ENCODE assay signal across 28 cellular contexts in the genomic region with DNA sequence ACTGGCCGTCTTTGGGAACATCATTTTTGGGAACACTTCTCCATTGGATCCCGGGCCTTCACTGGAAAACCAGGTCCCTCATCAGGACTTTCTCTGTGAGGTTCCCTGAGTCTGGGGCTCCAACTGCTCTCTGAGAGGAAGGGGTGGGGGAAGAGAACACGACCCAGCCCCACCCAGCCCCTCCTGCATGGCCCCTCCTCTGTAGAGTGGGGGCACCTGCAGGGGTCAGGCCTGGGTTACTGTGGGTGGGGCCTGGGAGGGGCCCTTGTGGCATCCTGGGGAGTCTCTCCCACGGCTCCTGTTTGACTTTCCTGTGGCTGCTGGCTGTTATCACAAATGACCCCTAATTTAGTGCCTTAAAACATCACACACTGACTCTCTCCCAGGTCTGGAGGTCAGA. TPM values are rescaled to one million over a fixed set of nuclear protein-coding genes. Genes with fewer than 3 reads are reported as not detected.
DNase-seq lines count a peak whose midpoint lies in the region; ATAC-seq, FAIRE-seq and TF ChIP-seq lines count a peak whose summit lies in the region.
"Had no signal": no experiment of that assay in that cellular context is flagged by ENCODE, and none has a peak within 500 bp of the region (broad histone marks: within the 10 kb centered on the region; RNA-seq: fewer than 3 reads in every experiment).

No MANE protein-coding gene starts in this region.

- H3K9me3 ChIP-seq in DND-41 (ENCODE audit: insufficient read depth, low read length, severe bottlenecking): no peaks in the 10 kb centered on the region
- no peaks in the 10 kb centered on the region for H3K9me3 ChIP-seq in kidney (ENCODE audit: control insufficient read depth in 1 of 2, low read length in 2 of 2)
- H3K9me3 ChIP-seq in gastrocnemius medialis: no peaks in the 10 kb centered on the region
- H3K9me3 ChIP-seq: MG63, SJSA1 had no signal

- no peak for TF ChIP-seq POLR2A in gastrocnemius medialis (IDR thresholded peaks at IDR 0.05)

- H3K36me3 ChIP-seq in DND-41 (ENCODE audit: insufficient read depth, low read length): no peaks in the 10 kb centered on the region
- no peaks in the 10 kb centered on the region for H3K36me3 ChIP-seq in kidney (ENCODE audit: control insufficient read depth in 1 of 2, insufficient read depth in 2 of 2, low read length in 2 of 2)
- no peaks in the 10 kb centered on the region for H3K36me3 ChIP-seq in gastrocnemius medialis
- H3K36me3 ChIP-seq: MG63, SJSA1 had no signal

- ATAC-seq in DND-41 (ENCODE audit: insufficient read depth, low read depth) (no peak), GM18909 (IDR thresholded peaks at IDR 0.05; ENCODE audit: poor library complexity, unreplicated experiment) (no peak), gastrocnemius medialis (no peak)
- ATAC-seq in stimulated activated memory B cell treated with anti-CD40 and anti-IgM and Interleukin-4, amounts not matched to agents 10 μg/mL and 1 μg/mL and 100 μg/mL, for 72 hours: no peak
- ATAC-seq: PC-3, Right ventricle myocardium inferior had no signal

- FAIRE-seq in kidney (lab: Jason Lieb, UNC): no peak
- FAIRE-seq: GM12891, GM19239 had no signal

- H3K9me3 Mint-ChIP-seq in stimulated activated memory B cell treated with anti-CD40 and anti-IgM and Interleukin-4, amounts not matched to agents 10 μg/mL and 1 μg/mL and 100 μg/mL, for 72 hours: no peaks in the 10 kb centered on the region
- H3K9me3 Mint-ChIP-seq: CD4-positive, alpha-beta memory T cell had no signal

- H3K27me3 Mint-ChIP-seq in stimulated activated memory B cell treated with anti-CD40 and anti-IgM and Interleukin-4, amounts not matched to agents 10 μg/mL and 1 μg/mL and 100 μg/mL, for 72 hours: no peaks in the 10 kb centered on the region
- H3K27me3 Mint-ChIP-seq: CD4-positive, alpha-beta memory T cell had no signal

- intact Hi-C loops in kidney (cut with DNase I): no loop called here
- intact Hi-C loops in gastrocnemius medialis (cut with DNase I; ENCODE audit: low total_unique reads): no loop called here

- H3K4me3 ChIP-seq in DND-41 (ENCODE audit: low read depth in 1 of 2, low read length in 2 of 2) (no peak overlapping the region), kidney (ENCODE audit: low read length in 2 of 2) (no peak overlapping the region), gastrocnemius medialis (no peak overlapping the region)
- H3K4me3 ChIP-seq: MG63, SJSA1 had no signal

- no peak for TF ChIP-seq CTCF in DND-41 (IDR thresholded peaks at IDR 0.05; ENCODE audit: borderline replicate concordance, extremely low read depth, low read length, poor library complexity, severe bottlenecking)
- TF ChIP-seq CTCF in kidney (IDR thresholded peaks at IDR 0.05; ENCODE audit: borderline replicate concordance, extremely low read depth, insufficient read depth): no peak
- TF ChIP-seq CTCF in gastrocnemius medialis (IDR thresholded peaks at IDR 0.05 in 4 of 5, conservative IDR thresholded peaks at IDR 0.05 in 1 of 5): no peak

- no peak overlapping the region for H3K4me3 Mint-ChIP-seq in stimulated activated memory B cell treated with anti-CD40 and anti-IgM and Interleukin-4, amounts not matched to agents 10 μg/mL and 1 μg/mL and 100 μg/mL, for 72 hours
- H3K4me3 Mint-ChIP-seq: CD4-positive, alpha-beta memory T cell had no signal

- no peaks in the 10 kb centered on the region for H3K79me2 ChIP-seq in DND-41 (ENCODE audit: insufficient read depth, low read length)

- H3K4me1 Mint-ChIP-seq in stimulated activated memory B cell treated with anti-CD40 and anti-IgM and Interleukin-4, amounts not matched to agents 10 μg/mL and 1 μg/mL and 100 μg/mL, for 72 hours: peaks cover 94% of the 10 kb centered on the region

- in situ Hi-C loops in gastrocnemius medialis (cut with MboI; ENCODE audit: low sequenced_read_pairs in 4 of 4): no loop called here

- H3K9ac ChIP-seq in DND-41 (ENCODE audit: low read depth, low read length) (no peak overlapping the region), kidney (ENCODE audit: low read length in 2 of 2) (no peak overlapping the region)

- DNase-seq in DND-41: peak; percentile 40
- peak; percentile 75 for DNase-seq in RPMI8226
- DNase-seq in kidney: peak; percentile 38
- DNase-seq in NCI-H2171 treated with DMSO at 0.1 percent for 48 hours (lab: John Stamatoyannopoulos, UW): no peak
- DNase-seq in HCEC 1CT: no peak
- no peak for DNase-seq in gastrocnemius medialis
- DNase-seq: CD4-positive, alpha-beta memory T cell; COR-L47; GF-D8; GOT3; KG1; MG63; NCI-H1105 treated with DMSO at 0.1 percent for 48 hours; NCI-H146; NCI-H1930; NCI-H2107; NCI-H446; NCI-H524 treated with DMSO at 0.1 percent for 48 hours; NCI-H774; PC-3 had no signal

- H3K27ac ChIP-seq in DND-41 (ENCODE audit: low read length) (no peak overlapping the region), kidney (ENCODE audit: low read depth in 2 of 2, low read length in 2 of 2) (no peak overlapping the region), gastrocnemius medialis (no peak overlapping the region)
- H3K27ac ChIP-seq: SJSA1 had no signal

- no peaks in the 10 kb centered on the region for H4K20me1 ChIP-seq in DND-41 (ENCODE audit: insufficient read depth, low read length)

- H3K36me3 Mint-ChIP-seq in stimulated activated memory B cell treated with anti-CD40 and anti-IgM and Interleukin-4, amounts not matched to agents 10 μg/mL and 1 μg/mL and 100 μg/mL, for 72 hours: no peaks in the 10 kb centered on the region
- H3K36me3 Mint-ChIP-seq: CD4-positive, alpha-beta memory T cell had no signal

- no peak overlapping the region for H2AFZ ChIP-seq in DND-41 (ENCODE audit: low read depth, low read length)

- H3K27ac Mint-ChIP-seq in stimulated activated memory B cell treated with anti-CD40 and anti-IgM and Interleukin-4, amounts not matched to agents 10 μg/mL and 1 μg/mL and 100 μg/mL, for 72 hours: peak overlapping the region; percentile 65

- H3K27me3 ChIP-seq in DND-41 (ENCODE audit: insufficient read depth, low read length, poor library complexity) (no peaks in the 10 kb centered on the region), gastrocnemius medialis (no peaks in the 10 kb centered on the region)
- H3K27me3 ChIP-seq: MG63, SJSA1 had no signal

- H3K4me1 ChIP-seq in DND-41 (ENCODE audit: insufficient read depth, low read length): peaks cover 14% of the 10 kb centered on the region
- H3K4me1 ChIP-seq in kidney (ENCODE audit: control insufficient read depth in 1 of 2, insufficient read depth in 1 of 2, low read depth in 1 of 2, low read length in 2 of 2): no peaks in the 10 kb centered on the region
- H3K4me1 ChIP-seq in gastrocnemius medialis: no peaks in the 10 kb centered on the region

- H3K4me2 ChIP-seq in DND-41 (ENCODE audit: insufficient read depth, low read length): no peak overlapping the region

RNA-seq across cellular contexts. Expression of a gene that starts 36.3 kb away (rescaled TPM):
- total RNA-seq in kidney (103 TPM), gastrocnemius medialis (under 1 TPM in 1 of 4 donors, not detected in 3; 0.49 TPM)
- 1.9 TPM for polyA plus RNA-seq in kidney (ENCODE audit: insufficient read depth, low read depth, low replicate concordance)
- total RNA-seq: A673; CD4-positive, alpha-beta memory T cell; PC-3; Right ventricle myocardium inferior; SJSA1 had no signal
- polyA plus RNA-seq: BJ had no signal

Comparison
In these comparisons a context has a peak if more than half of its experiments do, and no peak if none do; other contexts are left out.
1. DNase-seq: peak in DND-41 (single experiment), RPMI8226 (single experiment) and kidney (single experiment); none in NCI-H2171 treated with DMSO at 0.1 percent for 48 hours (single experiment), HCEC 1CT (single experiment) and gastrocnemius medialis (0 of 2).
2. RNA of a gene that starts 36.3 kb away (total RNA-seq): 103 TPM in kidney (single experiment); 0.49 TPM in gastrocnemius medialis; every median in the first group is over 10 times any median in the second.